ENCODE assay signal across 15 cellular contexts in the genomic region with DNA sequence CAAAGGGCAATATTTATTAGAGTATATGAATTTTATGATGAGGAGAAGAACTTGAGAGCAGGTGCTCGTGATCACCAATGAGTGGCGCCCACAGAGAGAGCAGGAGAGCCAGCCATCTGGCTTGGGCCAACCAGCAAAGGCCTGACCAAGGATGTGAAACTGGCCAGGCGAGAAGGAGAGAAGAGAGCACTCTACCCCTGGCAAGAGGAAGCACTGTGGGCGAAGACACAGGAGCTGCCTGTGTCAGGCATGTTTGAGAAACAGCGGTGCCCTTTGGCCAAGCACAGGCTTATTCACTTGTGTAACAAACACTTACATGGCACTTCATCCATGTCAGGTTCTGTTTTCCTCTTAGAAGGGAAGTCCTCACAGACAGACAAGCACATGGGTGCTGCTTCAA. TPM values are rescaled to one million over a fixed set of nuclear protein-coding genes. Genes with fewer than 3 reads are reported as not detected.
A peak's percentile ranks its signal among the peaks of the same experiment; 100 is the strongest.
DNase-seq lines count a peak whose midpoint lies in the region; ATAC-seq, FAIRE-seq and TF ChIP-seq lines count a peak whose summit lies in the region.
"Had no signal": no experiment of that assay in that cellular context is flagged by ENCODE, and none has a peak within 500 bp of the region (broad histone marks: within the 10 kb centered on the region; RNA-seq: fewer than 3 reads in every experiment).

No MANE protein-coding gene starts in this region.

- no peak for TF ChIP-seq EP300 in HepG2 (IDR thresholded peaks at IDR 0.05; ENCODE audit: low read depth in 2 of 2, low read length in 2 of 2)
- no peak for TF ChIP-seq EP300 in HepG2 (CRISPR knock-in tag; IDR thresholded peaks at IDR 0.05; ENCODE audit: borderline replicate concordance)
- TF ChIP-seq EP300 in esophagus muscularis mucosa (IDR thresholded peaks at IDR 0.05), result no peak

- TF ChIP-seq CTCF in liver (IDR thresholded peaks at IDR 0.05; ENCODE audit: low read depth, low read length, missing input control), result no peak
- no peak for TF ChIP-seq CTCF in HepG2 (CRISPR knock-in tag; IDR thresholded peaks at IDR 0.05)
- TF ChIP-seq CTCF in Peyer's patch (IDR thresholded peaks at IDR 0.05), result peak in 1 of 6 experiments; percentile 2
- TF ChIP-seq CTCF in esophagus muscularis mucosa (IDR thresholded peaks at IDR 0.05), result no peak

- H2AFZ ChIP-seq in HepG2 (ENCODE audit: low read length), result no peak overlapping the region

- TF ChIP-seq POLR2A in HepG2 (IDR thresholded peaks at IDR 0.05; ENCODE audit: insufficient read depth in 1 of 2, low read depth in 2 of 2, low read length in 2 of 2) (no peak), Peyer's patch (IDR thresholded peaks at IDR 0.05) (no peak), esophagus muscularis mucosa (IDR thresholded peaks at IDR 0.05; ENCODE audit: low read depth) (no peak)

- H3K4me2 ChIP-seq in HepG2 (ENCODE audit: low read depth, low read length), result no peak overlapping the region

- H3K27me3 ChIP-seq in liver (ENCODE audit: control insufficient read depth in 4 of 4, insufficient read depth in 4 of 4, low read length in 3 of 4) (no peaks in the 10 kb centered on the region), HepG2 (ENCODE audit: control insufficient read depth in 1 of 2, insufficient read depth in 2 of 2, low read length in 2 of 2) (peaks cover 3 to 29% of the 10 kb centered on the region in 2 experiments; a peak in 4 of 5 replicates), Peyer's patch (no peaks in the 10 kb centered on the region), esophagus muscularis mucosa (no peaks in the 10 kb centered on the region)

- CTCF ChIA-PET in HepG2 (lab: Yijun Ruan, JAX; ENCODE audit: low intra/inter-chr PET ratio, low total read pairs), result interaction anchor here (1.3 kb wide), 1 partner anchor 607 kb away, joined by 3 read pairs; no protein-coding TSS in a partner anchor

- no peaks in the 10 kb centered on the region for H3K79me2 ChIP-seq in HepG2 (ENCODE audit: insufficient read depth, low read length)

- H4K20me1 ChIP-seq in HepG2 (ENCODE audit: insufficient read depth, low read length), result no peaks in the 10 kb centered on the region

- H3K9ac ChIP-seq in liver (ENCODE audit: low read depth in 1 of 2, low read length in 2 of 2), result no peak overlapping the region
- no peak overlapping the region for H3K9ac ChIP-seq in HepG2 (ENCODE audit: insufficient read depth, low read depth, low read length)

- no peak for DNase-seq in HepG2 (ENCODE audit: low spot score)
- DNase-seq in Peyer's patch, result peak in 2 of 3 donors; percentile 76 to 78
- DNase-seq in medulla oblongata (ENCODE audit: extremely low spot score), result peak; percentile 81
- DNase-seq in activated effector memory CD4-positive, alpha-beta T cell treated with anti-CD3 and anti-CD28 coated beads, Interleukin-2, amount 50 U/mL, for 16 hours, result no peak
- no peak for DNase-seq in esophagus muscularis mucosa (ENCODE audit: extremely low spot score)
- DNase-seq: activated CD8-positive, alpha-beta memory T cell treated with anti-CD3 and anti-CD28 coated beads, Interleukin-2, amount 10 ng/mL, durations not matched to agents 7 days and 5 days; activated naive CD8-positive, alpha-beta T cell treated with anti-CD3 and anti-CD28 coated beads, Interleukin-2, amount 10 ng/mL, durations not matched to agents 7 days and 5 days; cerebellar nuclear complex; GOT3; SHP77; stimulated activated CD4-positive, alpha-beta T cell treated with anti-CD3 and anti-CD28 coated beads, Interleukin-4, amount 100 ng/mL, for 1 hour had no signal

- H3K4me1 ChIP-seq in liver (ENCODE audit: control insufficient read depth in 4 of 4, insufficient read depth in 4 of 4, low read length in 3 of 4) (peaks cover 4 to 36% (median 19%) of the 10 kb centered on the region in 4 donors), HepG2 (ENCODE audit: insufficient read depth, low read length) (no peaks in the 10 kb centered on the region), Peyer's patch (peaks cover 0 to 10% (median 0%) of the 10 kb centered on the region in 4 donors), esophagus muscularis mucosa (peaks cover 4 to 14% (median 6%) of the 10 kb centered on the region in 4 donors)

- H3K27ac ChIP-seq in liver (ENCODE audit: low read depth in 1 of 2, low read length in 2 of 2) (no peak overlapping the region), HepG2 (ENCODE audit: extremely low read length, insufficient read depth, low read length) (no peak overlapping the region), Peyer's patch (peak overlapping the region in 2 of 4 donors; percentile 1 to 62), esophagus muscularis mucosa (replicated peaks in 1 of 4) (peak overlapping the region in 1 of 4 donors; percentile 5)

- no peak overlapping the region for H3K4me3 ChIP-seq in liver (ENCODE audit: low read depth in 1 of 3, low read length in 3 of 3)
- no peak overlapping the region for H3K4me3 ChIP-seq in HepG2 (replicated peaks in 1 of 3; ENCODE audit: insufficient read depth in 1 of 3, low read depth in 2 of 3, low read length in 3 of 3)
- no peak overlapping the region for H3K4me3 ChIP-seq in Peyer's patch
- no peak overlapping the region for H3K4me3 ChIP-seq in esophagus muscularis mucosa

- H3K36me3 ChIP-seq in liver (ENCODE audit: control insufficient read depth in 4 of 4, insufficient read depth in 3 of 4, low read depth in 1 of 4, low read length in 3 of 4), result no peaks in the 10 kb centered on the region
- no peaks in the 10 kb centered on the region for H3K36me3 ChIP-seq in HepG2 (replicated peaks in 1 of 2; ENCODE audit: control insufficient read depth in 1 of 2, insufficient read depth in 2 of 2, low read length in 2 of 2)
- no peaks in the 10 kb centered on the region for H3K36me3 ChIP-seq in Peyer's patch
- H3K36me3 ChIP-seq in esophagus muscularis mucosa, result no peaks in the 10 kb centered on the region

- TF ChIP-seq RAD21 in liver (IDR thresholded peaks at IDR 0.05) (peak in 1 of 2 donors; percentile 28), HepG2 (CRISPR knock-in tag; IDR thresholded peaks at IDR 0.05) (no peak)

- BruUV-seq in HepG2 (replicated peaks; lab: Mats Ljungman, UMichigan), result no TSS peak

- FAIRE-seq in HepG2 (lab: Jason Lieb, UNC), result no peak

- intact Hi-C loops in HepG2 (cut with micrococcal nuclease; ENCODE audit: unreplicated experiment), result loop anchor here (10.0 kb wide), 2 partner anchors 321 to 769 kb away; a partner anchor contains a TSS
- intact Hi-C loops in esophagus muscularis mucosa (cut with DNase I), result loop anchor here (2.0 to 10.0 kb wide), 3 partner anchors 317 to 767 kb away; a partner anchor contains a TSS

- ATAC-seq in HepG2 (no peak), GM18909 (IDR thresholded peaks at IDR 0.05; ENCODE audit: poor library complexity, unreplicated experiment) (no peak), HG03342 (IDR thresholded peaks at IDR 0.05; ENCODE audit: unreplicated experiment) (no peak)
- ATAC-seq: activated CD8-positive, alpha-beta memory T cell treated with anti-CD3 and anti-CD28 coated beads, Interleukin-2, amount 10 ng/mL, durations not matched to agents 7 days and 5 days; stimulated activated effector memory CD8-positive, alpha-beta T cell treated with anti-CD3 and anti-CD28 coated beads, Interleukin-12 subunit alpha, Interleukin-12 subunit beta, amount 100 ng/mL, for 72 hours had no signal

- WGBS in liver, result 69% methylated on average over 5 of the region's 5 CpGs
- WGBS in HepG2 (ENCODE audit: low lambda C conversion rate), result 11% methylated on average over 4 of the region's 5 CpGs
- 89% methylated on average over 5 of the region's 5 CpGs for WGBS in esophagus muscularis mucosa

- H3K9me3 ChIP-seq in liver (ENCODE audit: control insufficient read depth in 4 of 4, low read length in 3 of 4) (no peaks in the 10 kb centered on the region), HepG2 (ENCODE audit: low read length) (no peaks in the 10 kb centered on the region), Peyer's patch (no peaks in the 10 kb centered on the region), esophagus muscularis mucosa (no peaks in the 10 kb centered on the region)

- POLR2A ChIA-PET in HepG2 (lab: Yijun Ruan, JAX), result no interaction called here

- in situ Hi-C loops in HepG2 (cut with HindIII; ENCODE audit: extremely low pct_ligation_motif_present, low pct_unique_long_range_greater_than_20kb), result loop anchor here (5.0 kb wide), 1 partner anchor 603 kb away; no protein-coding TSS in a partner anchor

TF ChIP-seq in liver, 16 proteins besides CTCF, POLR2A, EP300 and RAD21:
- TF ChIP-seq HNF4A (conservative IDR thresholded peaks at IDR 0.05), result peak; percentile 35 to 41
- TF ChIP-seq JUND (IDR thresholded peaks at IDR 0.05), result no peak

RNA-seq across cellular contexts. Expression of a gene that starts 4.2 kb away (rescaled TPM):
- total RNA-seq in liver (10 to 100 TPM in 1 of 2 donors, 1 to 10 TPM in 1; 1.9 to 18.5 TPM), HepG2 (2016; rRNA removed; fragmentation: Illumina TruSeq; extraction: Trizol) (0.03 TPM in 1 of 2 replicates, not detected in the other), Peyer's patch (10 to 100 TPM; 38.0 to 72.4 (median 44.6) TPM), esophagus muscularis mucosa (10 to 100 TPM; 37.4 to 59.0 (median 43.0) TPM)
- polyA plus RNA-seq in liver (1 to 10 TPM; 2.6 to 5.4 TPM), HepG2 (2011; rRNA removed) (0.01 and 0.03 TPM in 2 replicates)
- total RNA-seq in HepG2 (2016; cell fraction: cytosol; rRNA removed; fragmentation: Illumina TruSeq; extraction: Trizol; ENCODE audit: low read depth), result not detected in 2 replicates
- total RNA-seq in HepG2 (2016; cell fraction: insoluble cytoplasmic fraction; rRNA removed; fragmentation: Illumina TruSeq; extraction: Trizol), result not detected in 2 replicates
- 0.03 TPM in 1 of 2 replicates, not detected in the other for total RNA-seq in HepG2 (2016; cell fraction: membrane; rRNA removed; fragmentation: Illumina TruSeq; extraction: Trizol)
- total RNA-seq in HepG2 (2016; cell fraction: nucleus; rRNA removed; fragmentation: Illumina TruSeq; extraction: Trizol), result not detected in 2 replicates
- polyA plus RNA-seq in HepG2 (2011; cell fraction: cytosol; rRNA removed), result 0.01 TPM in 1 of 2 replicates, not detected in the other
- 0.05 TPM in 1 of 2 replicates, not detected in the other for polyA plus RNA-seq in HepG2 (2011; cell fraction: nucleus; rRNA removed)
- not detected in 2 replicates for polyA plus RNA-seq in HepG2 (2012)
- polyA plus RNA-seq in HepG2 (2016; cell fraction: cytosol; fragmentation: Illumina TruSeq; extraction: Trizol; ENCODE audit: low read depth), result not detected in 2 replicates
- not detected in 2 replicates for polyA plus RNA-seq in HepG2 (2016; cell fraction: insoluble cytoplasmic fraction; fragmentation: Illumina TruSeq; extraction: Trizol; ENCODE audit: low read depth)
- not detected in 2 replicates for polyA plus RNA-seq in HepG2 (2016; cell fraction: membrane; fragmentation: Illumina TruSeq; extraction: Trizol; ENCODE audit: low read depth)
- not detected in 2 replicates for polyA plus RNA-seq in HepG2 (2016; cell fraction: nucleus; fragmentation: Illumina TruSeq; extraction: Trizol; ENCODE audit: insufficient read depth, low read depth)
- 0.77 TPM in 1 of 2 replicates, not detected in the other for polyA minus RNA-seq in HepG2 (2011; rRNA and poly(A)+ RNA removed; ENCODE audit: low replicate concordance)
- polyA minus RNA-seq in HepG2 (2011; cell fraction: cytosol; rRNA and poly(A)+ RNA removed), result not detected in 2 replicates
- not detected in 2 replicates for polyA minus RNA-seq in HepG2 (2011; cell fraction: nucleus; rRNA and poly(A)+ RNA removed)

Comparison
In these comparisons a context has a peak if more than half of its experiments do, and no peak if none do; other contexts are left out.
1. DNase-seq: peak in Peyer's patch (2 of 3) and medulla oblongata (single experiment); none in HepG2 (single experiment), activated effector memory CD4-positive, alpha-beta T cell treated with anti-CD3 and anti-CD28 coated beads, Interleukin-2, amount 50 U/mL, for 16 hours (single experiment) and esophagus muscularis mucosa (single experiment).